In genomic region chr1:41045740-41046139, GRCh38 we compare ENCODE assay signal across 11 cellular contexts. TPM values are rescaled to one million over a fixed set of nuclear protein-coding genes. Genes with fewer than 3 reads are reported as not detected.
DNase-seq lines count a peak whose midpoint lies in the region; FAIRE-seq and TF ChIP-seq lines count a peak whose summit lies in the region.
"Had no signal": no experiment of that assay in that cellular context is flagged by ENCODE, and none has a peak within 500 bp of the region (broad histone marks: within the 10 kb centered on the region; RNA-seq: fewer than 3 reads in every experiment).

No MANE protein-coding gene starts in this region.

- no peak overlapping the region for H3K4me3 ChIP-seq in coronary artery
- H3K4me3 ChIP-seq in stomach smooth muscle (ENCODE audit: low read length in 2 of 2), result no peak overlapping the region

- peaks cover 15% of the 10 kb centered on the region for H3K4me1 ChIP-seq in stomach smooth muscle (ENCODE audit: control insufficient read depth, insufficient read depth, low read length)

- FAIRE-seq in HTR-8/SVneo (lab: Jason Lieb, UNC), result no peak

- no peak overlapping the region for H3K9ac ChIP-seq in stomach smooth muscle (ENCODE audit: low read length in 2 of 2)

- TF ChIP-seq CTCF in coronary artery (IDR thresholded peaks at IDR 0.05), result no peak

- no peaks in the 10 kb centered on the region for H3K9me3 ChIP-seq in stomach smooth muscle (ENCODE audit: control insufficient read depth in 2 of 2, low read length in 2 of 2)

- H3K27me3 ChIP-seq in layer of hippocampus (ENCODE audit: control insufficient read depth, insufficient read depth, low read length) (no peaks in the 10 kb centered on the region), stomach smooth muscle (ENCODE audit: control insufficient read depth in 1 of 2, insufficient read depth in 2 of 2, low read length in 2 of 2) (no peaks in the 10 kb centered on the region)

- DNase-seq in LHCN-M2 (ENCODE audit: low read depth) (peak; percentile 9), coronary artery (ENCODE audit: low spot score) (peak; percentile 92), DMS53 (lab: John Stamatoyannopoulos, UW) (no peak), NCI-H1436 (lab: John Stamatoyannopoulos, UW) (no peak), HTR-8/SVneo (ENCODE audit: insufficient read length, low spot score) (no peak), glomerular visceral epithelial cell (ENCODE audit: extremely low spot score) (no peak)
- DNase-seq: activated CD8-positive, alpha-beta T cell treated with anti-CD3 and anti-CD28 coated beads for 36 hours; mesendoderm; NCI-H1105 had no signal

- H3K27ac ChIP-seq in coronary artery, result peak overlapping the region; percentile 89 to 93
- H3K27ac ChIP-seq in layer of hippocampus (ENCODE audit: low read depth, low read length), result peak overlapping the region; percentile 57
- H3K27ac ChIP-seq in stomach smooth muscle (ENCODE audit: low read length), result peak overlapping the region; percentile 2

- peaks cover 38 to 52% of the 10 kb centered on the region in 2 donors for H3K36me3 ChIP-seq in stomach smooth muscle (ENCODE audit: control insufficient read depth in 2 of 2, insufficient read depth in 2 of 2, low read length in 2 of 2)

RNA-seq across cellular contexts. Expression of gene SLFNL1, which starts 24.2 kb away (rescaled TPM):
- 0.17 TPM in 1 of 2 replicates, not detected in the other for total RNA-seq in LHCN-M2 (2014; rRNA removed)
- polyA plus RNA-seq in LHCN-M2 (2012), result 0.11 TPM

Comparison
In these comparisons a context has a peak if more than half of its experiments do, and no peak if none do; other contexts are left out.
1. DNase-seq: peak in LHCN-M2 (single experiment) and coronary artery (single experiment); none in DMS53 (single experiment), NCI-H1436 (single experiment), HTR-8/SVneo (single experiment) and glomerular visceral epithelial cell (single experiment).
2. H3K27ac ChIP-seq: peak in every context shown above with its lines; median percentile 91 in coronary artery; 57 in layer of hippocampus; 2 in stomach smooth muscle.